Comparison of ENCODE assay signal across 8 cellular contexts in genomic region chr5:72320022-72320898, GRCh38. TPM values are rescaled to one million over a fixed set of nuclear protein-coding genes. Genes with fewer than 3 reads are reported as not detected.
DNase-seq lines count a peak whose midpoint lies in the region; ATAC-seq and TF ChIP-seq lines count a peak whose summit lies in the region.

TSS of gene MRPS27 (minus strand) at chr5:72320240. CDS start at chr5:72320221, 19 bp downstream.
TSS of gene PTCD2 (plus strand) at chr5:72320373. CDS start at chr5:72320383, 10 bp downstream.

- H3K79me2 ChIP-seq in PC-3 (ENCODE audit: low read length), result peaks cover 62% of the 10 kb centered on the region

- H3K27me3 ChIP-seq in PC-3 (ENCODE audit: low read length) (no peaks in the 10 kb centered on the region), mucosa of rectum (ENCODE audit: control insufficient read depth in 2 of 2, insufficient read depth in 2 of 2, low read length in 2 of 2) (no peaks in the 10 kb centered on the region)

- H3K9ac ChIP-seq in PC-3 (ENCODE audit: low read length), result peak within 1 kb of the TSS; percentile 94
- H3K9ac ChIP-seq in mucosa of rectum (ENCODE audit: low read depth in 1 of 2, low read length in 2 of 2), result peak within 1 kb of the TSS; percentile 80 to 91

- BruUV-seq in PC-3 (replicated peaks; lab: Mats Ljungman, UMichigan), result TSS peak; percentile 41

- H3K9me2 ChIP-seq in PC-3 (replicated peaks; ENCODE audit: low read length), result no peaks in the 10 kb centered on the region

- POLR2A ChIA-PET in PC-3 (lab: Charles Lee; ENCODE audit: unreplicated experiment), result interaction anchor here (0.6 kb wide), 3 partner anchors 55 to 214 kb away, joined by 3 to 10 read pairs (median 3); no protein-coding TSS in a partner anchor

- H3K4me2 ChIP-seq in PC-3 (ENCODE audit: low read length), result peak within 1 kb of the TSS; percentile 94

- no peaks in the 10 kb centered on the region for H4K20me1 ChIP-seq in PC-3 (ENCODE audit: low read length)

- peak; percentile 95 for TF ChIP-seq POLR2A in erythroblast (IDR thresholded peaks at IDR 0.05; ENCODE audit: low read length)

- H3K36me3 ChIP-seq in PC-3 (ENCODE audit: low read depth, low read length), result no peaks in the 10 kb centered on the region
- H3K36me3 ChIP-seq in mucosa of rectum (ENCODE audit: control insufficient read depth in 2 of 2, insufficient read depth in 2 of 2, low read length in 2 of 2), result peaks cover 0 to 12% of the 10 kb centered on the region in 2 donors

- CTCF ChIA-PET in PC-3 (lab: Charles Lee), result interaction anchor here (0.9 kb wide), 1 partner anchor 36 kb away, joined by 3 read pairs; no protein-coding TSS in a partner anchor

- peak within 1 kb of the TSS; percentile 87 for H2AFZ ChIP-seq in PC-3 (ENCODE audit: low read length)

- peak; percentile 96 for DNase-seq in DMS53 treated with DMSO at 0.1 percent for 48 hours (lab: John Stamatoyannopoulos, UW; ENCODE audit: unreplicated experiment)
- peak; percentile 98 for DNase-seq in Jurkat, Clone E6-1 (ENCODE audit: low read depth, low spot score)
- DNase-seq in PC-3, result peak; percentile 94
- DNase-seq in activated T-cell treated with anti-CD3 and anti-CD28 coated beads, Interleukin-2, amount 50 U/mL, for 1 hour, result peak; percentile 89
- peak; percentile 99 for DNase-seq in erythroblast (lab: John Stamatoyannopoulos, UW)
- peak; percentile 94 for DNase-seq in stimulated activated CD8-positive, alpha-beta memory T cell treated with anti-CD3 and anti-CD28 coated beads, Interleukin-4, amount 100 ng/mL, for 48 hours

- H3K9me3 ChIP-seq in PC-3 (ENCODE audit: low read length) (no peaks in the 10 kb centered on the region), mucosa of rectum (ENCODE audit: control insufficient read depth in 2 of 2, low read length in 2 of 2) (no peaks in the 10 kb centered on the region)

- H3K4me1 ChIP-seq in PC-3 (ENCODE audit: insufficient read depth, low read length), result peaks cover 34% of the 10 kb centered on the region
- peaks cover 3 to 6% of the 10 kb centered on the region in 2 donors for H3K4me1 ChIP-seq in mucosa of rectum (ENCODE audit: control insufficient read depth in 2 of 2, insufficient read depth in 2 of 2, low read length in 2 of 2)

- no peak for TF ChIP-seq CTCF in PC-3 (conservative IDR thresholded peaks at IDR 0.05; ENCODE audit: low read depth, low read length)

- peaks cover 3% of the 10 kb centered on the region for H3F3A ChIP-seq in PC-3 (ENCODE audit: low read length, unreplicated experiment)

- peak; percentile 99 for ATAC-seq in GM21619 (IDR thresholded peaks at IDR 0.05; ENCODE audit: unreplicated experiment)
- peak; percentile 96 for ATAC-seq in PC-3

- peak within 1 kb of the TSS; percentile 62 for H3K27ac ChIP-seq in PC-3 (ENCODE audit: low read length)
- peak within 1 kb of the TSS; percentile 68 to 71 for H3K27ac ChIP-seq in mucosa of rectum (ENCODE audit: low read depth in 2 of 2, low read length in 2 of 2)

- intact Hi-C loops in PC-3 (cut with micrococcal nuclease), result no loop called here

- H3K4me3 ChIP-seq in Jurkat, Clone E6-1 (ENCODE audit: low read length), result peak within 1 kb of the TSS; percentile 99
- H3K4me3 ChIP-seq in PC-3 (ENCODE audit: low read length) (peak within 1 kb of the TSS; percentile 90), mucosa of rectum (ENCODE audit: low read length in 2 of 2) (peak within 1 kb of the TSS; percentile 95 to 100)

RNA-seq across cellular contexts. Expression of gene MRPS27, which starts in this region (rescaled TPM):
- 72.9 TPM for polyA plus RNA-seq in Jurkat, Clone E6-1 (2012; ENCODE audit: insufficient read depth, insufficient read length)
- 48.6 and 59.0 TPM in 2 replicates for total RNA-seq in PC-3 (2014; rRNA removed)

RNA-seq across cellular contexts. Expression of gene PTCD2, which starts in this region (rescaled TPM):
- 11.1 TPM for polyA plus RNA-seq in Jurkat, Clone E6-1 (2012; ENCODE audit: insufficient read depth, insufficient read length)
- total RNA-seq in PC-3 (2014; rRNA removed), result 3.4 and 6.0 TPM in 2 replicates

Comparison
In these comparisons a context has a peak if more than half of its experiments do, and no peak if none do; other contexts are left out.
1. Peak in every context shown above with its lines: DNase-seq, ATAC-seq, H3K4me3 ChIP-seq and H3K27ac ChIP-seq.